ENCODE assay signal across 8 cellular contexts in genomic region chr1:222589462-222590302, GRCh38. TPM values are rescaled to one million over a fixed set of nuclear protein-coding genes. Genes with fewer than 3 reads are reported as not detected.
A peak's percentile ranks its signal among the peaks of the same experiment; 100 is the strongest.
DNase-seq lines count a peak whose midpoint lies in the region; ATAC-seq and TF ChIP-seq lines count a peak whose summit lies in the region.

Gene TAF1A, minus strand, starts transcription at chr1:222589933.

- H3K9ac ChIP-seq in DND-41 (ENCODE audit: low read depth, low read length), result peak within 1 kb of the TSS; percentile 66

- peak within 1 kb of the TSS; percentile 83 for H3K27ac ChIP-seq in DND-41 (ENCODE audit: low read length)

- H3K4me3 Mint-ChIP-seq in naive B cell, result peak within 1 kb of the TSS; percentile 92 to 99 (median 98)
- H3K4me3 Mint-ChIP-seq in stimulated activated memory B cell treated with anti-CD40 and anti-IgM and Interleukin-4, amounts not matched to agents 10 μg/mL and 1 μg/mL and 100 μg/mL, for 72 hours, result peak within 1 kb of the TSS; percentile 91

- peaks cover 42% of the 10 kb centered on the region for H3K4me1 ChIP-seq in DND-41 (ENCODE audit: insufficient read depth, low read length)

- peak within 1 kb of the TSS; percentile 90 for H2AFZ ChIP-seq in DND-41 (ENCODE audit: low read depth, low read length)

- H3K9me3 Mint-ChIP-seq in naive B cell, result no peaks in the 10 kb centered on the region
- no peaks in the 10 kb centered on the region for H3K9me3 Mint-ChIP-seq in stimulated activated memory B cell treated with anti-CD40 and anti-IgM and Interleukin-4, amounts not matched to agents 10 μg/mL and 1 μg/mL and 100 μg/mL, for 72 hours

- peak within 1 kb of the TSS; percentile 91 to 99 (median 98) for H3K27ac Mint-ChIP-seq in naive B cell
- peak within 1 kb of the TSS; percentile 92 for H3K27ac Mint-ChIP-seq in stimulated activated memory B cell treated with anti-CD40 and anti-IgM and Interleukin-4, amounts not matched to agents 10 μg/mL and 1 μg/mL and 100 μg/mL, for 72 hours

- no peaks in the 10 kb centered on the region for H3K27me3 Mint-ChIP-seq in naive B cell
- no peaks in the 10 kb centered on the region for H3K27me3 Mint-ChIP-seq in stimulated activated memory B cell treated with anti-CD40 and anti-IgM and Interleukin-4, amounts not matched to agents 10 μg/mL and 1 μg/mL and 100 μg/mL, for 72 hours

- H3K4me3 ChIP-seq in DND-41 (ENCODE audit: low read depth in 1 of 2, low read length in 2 of 2), result peak within 1 kb of the TSS; percentile 58 to 76

- no peaks in the 10 kb centered on the region for H3K27me3 ChIP-seq in DND-41 (ENCODE audit: insufficient read depth, low read length, poor library complexity)

- peak; percentile 99 for ATAC-seq in DND-41 (ENCODE audit: insufficient read depth, low read depth)
- peak; percentile 100 for ATAC-seq in GM21737 (IDR thresholded peaks at IDR 0.05; ENCODE audit: unreplicated experiment)
- ATAC-seq in naive B cell (ENCODE audit: low read depth in 2 of 2), result peak; percentile 100
- peak; percentile 99 for ATAC-seq in stimulated activated memory B cell treated with anti-CD40 and anti-IgM and Interleukin-4, amounts not matched to agents 10 μg/mL and 1 μg/mL and 100 μg/mL, for 72 hours

- H3K79me2 ChIP-seq in DND-41 (ENCODE audit: insufficient read depth, low read length), result peaks cover 41% of the 10 kb centered on the region

- no peaks in the 10 kb centered on the region for H4K20me1 ChIP-seq in DND-41 (ENCODE audit: insufficient read depth, low read length)

- DNase-seq in DND-41 (peak; percentile 88), KG1 (lab: John Stamatoyannopoulos, UW) (peak; percentile 73), RPMI7951 (ENCODE audit: low read depth) (peak; percentile 80), activated T-helper 1 cell treated with Interleukin-2 at 50 U/mL for 16 hours (ENCODE audit: low read depth) (peak; percentile 75), fibroblast of gingiva (ENCODE audit: low read depth) (peak; percentile 76), naive B cell (peak; percentile 80)

- H3K9me3 ChIP-seq in DND-41 (ENCODE audit: insufficient read depth, low read length, severe bottlenecking), result no peaks in the 10 kb centered on the region

- H3K4me2 ChIP-seq in DND-41 (ENCODE audit: insufficient read depth, low read length), result peak within 1 kb of the TSS; percentile 77

- no peaks in the 10 kb centered on the region for H3K36me3 Mint-ChIP-seq in naive B cell
- H3K36me3 Mint-ChIP-seq in stimulated activated memory B cell treated with anti-CD40 and anti-IgM and Interleukin-4, amounts not matched to agents 10 μg/mL and 1 μg/mL and 100 μg/mL, for 72 hours, result peaks cover 22% of the 10 kb centered on the region

- no peak for TF ChIP-seq CTCF in DND-41 (IDR thresholded peaks at IDR 0.05; ENCODE audit: borderline replicate concordance, extremely low read depth, low read length, poor library complexity, severe bottlenecking)

- H3K36me3 ChIP-seq in DND-41 (ENCODE audit: insufficient read depth, low read length), result peaks cover 19% of the 10 kb centered on the region; the same call in 1 of the 2 replicates

- H3K4me1 Mint-ChIP-seq in naive B cell, result peaks cover 35 to 49% (median 46%) of the 10 kb centered on the region in 3 donors
- peaks cover 56% of the 10 kb centered on the region for H3K4me1 Mint-ChIP-seq in stimulated activated memory B cell treated with anti-CD40 and anti-IgM and Interleukin-4, amounts not matched to agents 10 μg/mL and 1 μg/mL and 100 μg/mL, for 72 hours

RNA-seq across cellular contexts. Expression of gene TAF1A, which starts in this region (rescaled TPM):
- 15.7 and 17.4 TPM in 2 replicates for total RNA-seq in RPMI7951 (2014; rRNA removed; shearing (Covaris generic))
- polyA plus RNA-seq in naive B cell (ENCODE audit: low read depth in 6 of 6), result 10 to 100 TPM in 5 of 6 donors, 1 to 10 TPM in 1; 4.5 to 23.0 (median 15.1) TPM

Comparison
In these comparisons a context has a peak if more than half of its experiments do, and no peak if none do; other contexts are left out.
1. Peak in every context shown above with its lines: DNase-seq, ATAC-seq, H3K4me3 ChIP-seq and H3K27ac ChIP-seq.